20 cellular contexts compared by ENCODE assay signal in the genomic region with DNA sequence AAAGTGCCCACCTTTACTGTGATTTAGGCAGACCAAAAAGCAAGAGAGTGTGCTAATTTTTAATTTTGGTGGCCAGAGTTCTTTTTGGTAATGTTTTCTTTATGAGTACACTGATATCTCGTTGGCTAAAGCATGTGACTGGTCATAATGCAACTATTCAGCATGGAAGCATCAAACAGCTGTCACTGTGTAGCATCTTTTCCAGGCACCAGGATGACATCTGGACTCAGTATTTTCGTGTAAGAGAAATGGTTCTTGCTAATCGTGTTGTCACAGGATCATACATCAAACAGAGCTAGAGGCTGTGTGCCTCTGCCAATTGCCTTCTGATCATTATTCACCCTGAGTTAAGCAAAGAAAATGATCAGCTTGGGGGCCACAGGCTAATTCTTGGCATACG.
DNase-seq lines count a peak whose midpoint lies in the region; ATAC-seq and TF ChIP-seq lines count a peak whose summit lies in the region.
"Had no signal": no experiment of that assay in that cellular context is flagged by ENCODE, and none has a peak within 500 bp of the region (broad histone marks: within the 10 kb centered on the region; RNA-seq: fewer than 3 reads in every experiment).

No MANE protein-coding gene starts in this region.

- TF ChIP-seq CTCF in fibroblast of the aortic adventitia (IDR thresholded peaks at IDR 0.05; ENCODE audit: insufficient read depth, low read length), result no peak

- no peak overlapping the region for H3K4me3 ChIP-seq in fibroblast of the aortic adventitia (ENCODE audit: low read depth, low read length)
- H3K4me3 ChIP-seq: A549, GM23338 had no signal

- DNase-seq in AG08395 (ENCODE audit: low spot score) (peak; percentile 65), HCEC 1CT (peak; percentile 73), RPMI7951 (ENCODE audit: low read depth) (peak; percentile 51), fibroblast of the aortic adventitia (ENCODE audit: low read depth) (peak; percentile 89), NCI-H526 (lab: John Stamatoyannopoulos, UW) (no peak)
- no peak for DNase-seq in activated CD8-positive, alpha-beta memory T cell treated with anti-CD3 and anti-CD28 coated beads for 24 hours
- DNase-seq in activated T-cell treated with anti-CD3 and anti-CD28 coated beads, Interleukin-2, amount 50 U/mL, for 1 hour, result no peak
- DNase-seq: activated CD4-positive, alpha-beta T cell treated with anti-CD3 and anti-CD28 coated beads, Interleukin-2, amount 50 U/mL, for 4 hours; activated naive CD8-positive, alpha-beta T cell treated with anti-CD3 and anti-CD28 coated beads for 36 hours; activated T-cell treated with anti-CD3 and anti-CD28 coated beads, Interleukin-2, amount 50 U/mL, for 72 hours; CD8-positive, alpha-beta memory T cell; central memory CD4-positive, alpha-beta T cell; effector memory CD4-positive, alpha-beta T cell; naive thymus-derived CD4-positive, alpha-beta T cell; NCI-H1417 treated with DMSO at 0.1 percent for 48 hours; NCI-H510A treated with DMSO at 0.1 percent for 48 hours; stimulated activated naive CD8-positive, alpha-beta T cell treated with anti-CD3 and anti-CD28 coated beads, Interleukin-15, amount 100 ng/mL, for 72 hours had no signal

- no peak for ATAC-seq in HG02973 (IDR thresholded peaks at IDR 0.05; ENCODE audit: unreplicated experiment)
- ATAC-seq: A549; activated T-cell treated with anti-CD3 and anti-CD28 coated beads, Interleukin-2, amount 50 U/mL, for 72 hours; GM23338; naive thymus-derived CD4-positive, alpha-beta T cell; stimulated activated naive CD8-positive, alpha-beta T cell treated with anti-CD3 and anti-CD28 coated beads, Interleukin-15, amount 100 ng/mL, for 72 hours had no signal

Comparison
In these comparisons a context has a peak if more than half of its experiments do, and no peak if none do; other contexts are left out.
1. DNase-seq: peak in AG08395 (single experiment), HCEC 1CT (single experiment), RPMI7951 (single experiment) and fibroblast of the aortic adventitia (single experiment); none in activated CD8-positive, alpha-beta memory T cell treated with anti-CD3 and anti-CD28 coated beads for 24 hours (single experiment), NCI-H526 (0 of 2) and activated T-cell treated with anti-CD3 and anti-CD28 coated beads, Interleukin-2, amount 50 U/mL, for 1 hour (single experiment).